21 cellular contexts compared by ENCODE assay signal in genomic region chr15:39499701-39500100, GRCh38.
DNase-seq lines count a peak whose midpoint lies in the region; ATAC-seq and TF ChIP-seq lines count a peak whose summit lies in the region.
"Had no signal": no experiment of that assay in that cellular context is flagged by ENCODE, and none has a peak within 500 bp of the region (broad histone marks: within the 10 kb centered on the region; RNA-seq: fewer than 3 reads in every experiment).

No MANE protein-coding gene starts in this region.

- H3K4me2 ChIP-seq in GM23248 (ENCODE audit: unreplicated experiment): no peak overlapping the region
- H3K4me2 ChIP-seq: BLaER1 treated with 17β-estradiol and CSF1 and Interleukin-3, amounts not matched to agents 10 nM and 100 nM had no signal

- DNase-seq in AG08395 (ENCODE audit: low spot score) (peak; percentile 53), GM23248 (peak; percentile 30), fibroblast of peridontal ligament (ENCODE audit: extremely low read depth) (peak; percentile 52), osteocyte (ENCODE audit: extremely low spot score, unreplicated experiment) (no peak), NOMO-1 (lab: John Stamatoyannopoulos, UW; ENCODE audit: unreplicated experiment in 2 of 2) (no peak), NCI-H2196 (lab: John Stamatoyannopoulos, UW; ENCODE audit: unreplicated experiment) (no peak), adrenal gland (no peak)
- DNase-seq: CD8-positive, alpha-beta memory T cell; DMS53; HFFc6; Kasumi-1; MG63; NCI-H1048; NCI-H1436; NCI-H2029 had no signal

- H3K79me2 ChIP-seq in GM23248 (ENCODE audit: insufficient read depth): no peaks in the 10 kb centered on the region

- H3K9me3 Mint-ChIP-seq in osteocyte (ENCODE audit: unreplicated experiment): no peaks in the 10 kb centered on the region
- H3K9me3 Mint-ChIP-seq: CD8-positive, alpha-beta memory T cell; HFFc6; IgD-negative memory B cell had no signal

- H3K27me3 ChIP-seq in GM23248 (replicated peaks; ENCODE audit: insufficient read depth) (no peaks in the 10 kb centered on the region), adrenal gland (no peaks in the 10 kb centered on the region)
- H3K27me3 ChIP-seq: BLaER1 treated with 17β-estradiol and CSF1 and Interleukin-3, amounts not matched to agents 10 nM and 100 nM; MG63 had no signal

- H2AFZ ChIP-seq in GM23248: no peak overlapping the region

- no peak for ATAC-seq in GM18502 (IDR thresholded peaks at IDR 0.05; ENCODE audit: poor library complexity, unreplicated experiment)
- ATAC-seq: Right ventricle myocardium inferior had no signal

- no peak overlapping the region for H3K4me3 Mint-ChIP-seq in osteocyte (ENCODE audit: unreplicated experiment)
- H3K4me3 Mint-ChIP-seq: CD8-positive, alpha-beta memory T cell; HFFc6; IgD-negative memory B cell had no signal

- H3K36me3 Mint-ChIP-seq in osteocyte (ENCODE audit: unreplicated experiment): no peaks in the 10 kb centered on the region
- H3K36me3 Mint-ChIP-seq: CD8-positive, alpha-beta memory T cell; IgD-negative memory B cell had no signal

- H3K9ac ChIP-seq in GM23248: no peak overlapping the region
- H3K9ac ChIP-seq: BLaER1 treated with 17β-estradiol and CSF1 and Interleukin-3, amounts not matched to agents 10 nM and 100 nM had no signal

- TF ChIP-seq CTCF in osteocyte (IDR thresholded peaks at IDR 0.05) (no peak), adrenal gland (IDR thresholded peaks at IDR 0.05) (no peak)

- peak overlapping the region; percentile 85 for H3K27ac Mint-ChIP-seq in osteocyte (ENCODE audit: unreplicated experiment)
- H3K27ac Mint-ChIP-seq: CD8-positive, alpha-beta memory T cell; HFFc6; IgD-negative memory B cell had no signal

- H3K36me3 ChIP-seq in GM23248 (ENCODE audit: low read depth) (no peaks in the 10 kb centered on the region), adrenal gland (replicated peaks in 1 of 2) (no peaks in the 10 kb centered on the region)
- H3K36me3 ChIP-seq: BLaER1 treated with 17β-estradiol and CSF1 and Interleukin-3, amounts not matched to agents 10 nM and 100 nM; MG63 had no signal

- no peaks in the 10 kb centered on the region for H3K9me2 ChIP-seq in GM23248 (ENCODE audit: insufficient read depth)

- H3K9me3 ChIP-seq in GM23248 (ENCODE audit: low read depth) (no peaks in the 10 kb centered on the region), adrenal gland (replicated peaks in 1 of 3) (no peaks in the 10 kb centered on the region)
- H3K9me3 ChIP-seq: BLaER1 treated with 17β-estradiol and CSF1 and Interleukin-3, amounts not matched to agents 10 nM and 100 nM; MG63 had no signal

- TF ChIP-seq POLR2A in adrenal gland (IDR thresholded peaks at IDR 0.05): no peak

- WGBS in GM23248 (ENCODE audit: low coverage in 1 of 2, low lambda C conversion rate in 2 of 2, missing lambda C conversion rate in 2 of 2), 2 experiments: 42 to 44% methylated on average over 4 of the region's 4 CpGs
- 68 to 79% (median 75%) methylated on average over 4 of the region's 4 CpGs for WGBS in adrenal gland, 4 donors

- H3K27ac ChIP-seq in GM23248: no peak overlapping the region
- H3K27ac ChIP-seq in adrenal gland: no peak overlapping the region
- H3K27ac ChIP-seq: 22Rv1; BLaER1 treated with 17β-estradiol and CSF1 and Interleukin-3, amounts not matched to agents 10 nM and 100 nM; HL-60 had no signal

- H3F3A ChIP-seq in GM23248 (ENCODE audit: insufficient read depth): peaks cover 19% of the 10 kb centered on the region

- intact Hi-C loops in adrenal gland (cut with DNase I): no loop called here

- H3K4me3 ChIP-seq in GM23248 (no peak overlapping the region), adrenal gland (no peak overlapping the region)
- H3K4me3 ChIP-seq: BLaER1 treated with 17β-estradiol and CSF1 and Interleukin-3, amounts not matched to agents 10 nM and 100 nM; MG63 had no signal

- H3K4me1 ChIP-seq in GM23248 (ENCODE audit: insufficient read depth): peaks cover 48% of the 10 kb centered on the region
- H3K4me1 ChIP-seq in adrenal gland (replicated peaks in 1 of 2): peaks cover 0 to 5% of the 10 kb centered on the region in 2 donors
- H3K4me1 ChIP-seq: BLaER1 treated with 17β-estradiol and CSF1 and Interleukin-3, amounts not matched to agents 10 nM and 100 nM had no signal

- no peaks in the 10 kb centered on the region for H4K20me1 ChIP-seq in GM23248 (ENCODE audit: insufficient read depth)
- H4K20me1 ChIP-seq: BLaER1 treated with 17β-estradiol and CSF1 and Interleukin-3, amounts not matched to agents 10 nM and 100 nM had no signal

- in situ Hi-C loops in GM23248 (cut with MboI): no loop called here

- peaks cover 82% of the 10 kb centered on the region for H3K4me1 Mint-ChIP-seq in osteocyte (ENCODE audit: unreplicated experiment)
- H3K4me1 Mint-ChIP-seq: IgD-negative memory B cell had no signal

- H3K27me3 Mint-ChIP-seq in osteocyte (ENCODE audit: unreplicated experiment): no peaks in the 10 kb centered on the region

Comparison
In these comparisons a context has a peak if more than half of its experiments do, and no peak if none do; other contexts are left out.
1. DNase-seq: peak in AG08395 (single experiment), GM23248 (single experiment) and fibroblast of peridontal ligament (single experiment); none in osteocyte (single experiment), NOMO-1 (0 of 2), NCI-H2196 (single experiment) and adrenal gland (0 of 7).